In genomic region chr19:55650602-55651230, GRCh38 we compare ENCODE assay signal across 19 cellular contexts. TPM values are rescaled to one million over a fixed set of nuclear protein-coding genes. Genes with fewer than 3 reads are reported as not detected.
DNase-seq lines count a peak whose midpoint lies in the region; ATAC-seq, FAIRE-seq and TF ChIP-seq lines count a peak whose summit lies in the region.
"Had no signal": no experiment of that assay in that cellular context is flagged by ENCODE, and none has a peak within 500 bp of the region (broad histone marks: within the 10 kb centered on the region; RNA-seq: fewer than 3 reads in every experiment).

No MANE protein-coding gene starts in this region.

- 92% methylated on average over 13 of the region's 17 CpGs for WGBS in GM12878 (ENCODE audit: insufficient coverage, insufficient replicate concordance, low lambda C conversion rate, missing lambda C conversion rate)

- in situ Hi-C loops in GM12878 (cut with MboI) = loop anchor here (5.0 to 25.0 kb wide), 3 partner anchors 662 to 1513 kb away; partner anchors contain the start of genes CNOT3, LENG9 and ZSCAN5A

- ATAC-seq in CD8-positive, alpha-beta T cell = no peak
- no peak for ATAC-seq in GM12878
- ATAC-seq: gastroesophageal sphincter, left lobe of liver had no signal

- H3K27ac ChIP-seq in CD8-positive, alpha-beta T cell (ENCODE audit: low read depth, low read length) = no peak overlapping the region
- H3K27ac ChIP-seq in HEK293 (ENCODE audit: extremely low read depth, low read depth, low read length) (no peak overlapping the region), GM12878 (ENCODE audit: control insufficient read depth, insufficient read depth) (peak overlapping the region; percentile 46; the same call in 1 of the 2 replicates)
- H3K27ac ChIP-seq: KMS-11, SJSA1, skin epidermis had no signal

- no peak for DNase-seq in CD8-positive, alpha-beta T cell
- DNase-seq in GM12878 (ENCODE audit: low read depth, low spot score) (no peak), neural crest cell (ENCODE audit: low read depth, low spot score) (no peak), anterior cingulate cortex (lab: John Stamatoyannopoulos, UW) (no peak), D341Med (ENCODE audit: low spot score) (no peak), CD14-positive monocyte (ENCODE audit: low spot score) (no peak)
- DNase-seq: dermis blood vessel endothelial cell; DMS53; NCI-H1105; NCI-H526 treated with DMSO at 0.1 percent for 48 hours; OCI-M1; stimulated activated CD4-positive, alpha-beta T cell treated with anti-CD3 and anti-CD28 coated beads, Interleukin-4, amount 100 ng/mL, for 1 hour had no signal

- H3K27me3 Mint-ChIP-seq in CD8-positive, alpha-beta T cell (ENCODE audit: low read depth) = no peaks in the 10 kb centered on the region
- H3K27me3 Mint-ChIP-seq in neural crest cell (ENCODE audit: low read depth) (peaks cover 9% of the 10 kb centered on the region), CD14-positive monocyte (ENCODE audit: low read depth in 3 of 3) (peaks cover 8 to 11% (median 9%) of the 10 kb centered on the region in 3 donors)

- POLR2A ChIA-PET in CD8-positive, alpha-beta T cell (lab: Charles Lee) = no interaction called here
- POLR2A ChIA-PET in HEK293 (lab: Yijun Ruan, JAX) = no interaction called here
- POLR2A ChIA-PET in GM12878 (lab: Charles Lee) = interaction anchor here (1.0 kb wide), 1 partner anchor 9 kb away, joined by 3 read pairs; no protein-coding TSS in a partner anchor

- H3K79me2 ChIP-seq in GM12878 (ENCODE audit: control insufficient read depth, insufficient read depth, low read length) = peaks cover 35% of the 10 kb centered on the region

- intact Hi-C loops in CD8-positive, alpha-beta T cell (cut with DNase I, micrococcal nuclease) = loop anchor here (5.0 to 10.0 kb wide), 5 partner anchors 393 to 1448 kb away; partner anchors contain the start of genes ZSCAN5A (in 2 of the 2), PPP1R12C (in 1 of the 2), PPP6R1 (in 1 of the 2) and RPS9 (in 1 of the 2)
- intact Hi-C loops in GM12878 (cut with micrococcal nuclease; ENCODE audit: unreplicated experiment) (no loop called here), CD14-positive monocyte (cut with micrococcal nuclease) (loop anchor here in 1 of 2 donors (10.0 kb wide), 1 partner anchor 1456 kb away; the partner anchor contains the start of gene TSEN34)

- no peaks in the 10 kb centered on the region for H3K9me3 Mint-ChIP-seq in CD8-positive, alpha-beta T cell
- H3K9me3 Mint-ChIP-seq in neural crest cell = no peaks in the 10 kb centered on the region
- peaks cover 0 to 2% (median 0%) of the 10 kb centered on the region in 7 donors for H3K9me3 Mint-ChIP-seq in CD14-positive monocyte

- H2AFZ ChIP-seq in GM12878 (ENCODE audit: control insufficient read depth, low read depth, low read length) = no peak overlapping the region

- no peak for TF ChIP-seq POLR2A in GM12878 (IDR thresholded peaks at IDR 0.05; ENCODE audit: low read depth, low read length)

- H3K27me3 ChIP-seq in CD8-positive, alpha-beta T cell (ENCODE audit: insufficient read depth, low read length) = no peaks in the 10 kb centered on the region
- H3K27me3 ChIP-seq in GM12878 (replicated peaks in 1 of 2; ENCODE audit: control insufficient read depth in 2 of 2, insufficient read depth in 2 of 2, low read length in 1 of 2) = no peaks in the 10 kb centered on the region
- H3K27me3 ChIP-seq: gastroesophageal sphincter, SJSA1 had no signal

- no peaks in the 10 kb centered on the region for H3K9me3 ChIP-seq in CD8-positive, alpha-beta T cell (ENCODE audit: low read length)
- H3K9me3 ChIP-seq in HEK293 (ENCODE audit: control insufficient read depth, insufficient read depth, low read depth, low read length) (no peaks in the 10 kb centered on the region), GM12878 (replicated peaks; ENCODE audit: control insufficient read depth, insufficient read depth, low read length) (no peaks in the 10 kb centered on the region)
- H3K9me3 ChIP-seq: gastroesophageal sphincter, SJSA1 had no signal

- CTCF ChIA-PET in CD8-positive, alpha-beta T cell (lab: Charles Lee) = interaction anchor here (4.5 to 5.0 kb wide), 2 partner anchors 13 to 18 kb away, joined by 29 to 32 read pairs; no protein-coding TSS in a partner anchor
- CTCF ChIA-PET in HEK293 (lab: Yijun Ruan, JAX) = no interaction called here
- CTCF ChIA-PET in GM12878 (lab: Yijun Ruan, JAX) = interaction anchor here (1.0 to 4.8 kb wide), 2 partner anchors 13 to 18 kb away, joined by 10 to 28 read pairs; no protein-coding TSS in a partner anchor

- no peaks in the 10 kb centered on the region for H4K20me1 ChIP-seq in GM12878 (ENCODE audit: control insufficient read depth, insufficient read depth)

- FAIRE-seq in GM12878 (lab: Jason Lieb, UNC) = no peak
- FAIRE-seq: H1 had no signal

- no peak overlapping the region for H3K4me3 ChIP-seq in CD8-positive, alpha-beta T cell (ENCODE audit: low read depth, low read length)
- no peak overlapping the region for H3K4me3 ChIP-seq in HEK293 (ENCODE audit: low read depth, low read length)
- no peak overlapping the region; the same call in 1 of the 2 replicates for H3K4me3 ChIP-seq in GM12878
- H3K4me3 ChIP-seq: gastroesophageal sphincter, SJSA1, skin epidermis had no signal

- peaks cover 7% of the 10 kb centered on the region for H3K36me3 Mint-ChIP-seq in CD8-positive, alpha-beta T cell
- peaks cover 2% of the 10 kb centered on the region for H3K36me3 Mint-ChIP-seq in neural crest cell (ENCODE audit: low read depth)
- H3K36me3 Mint-ChIP-seq in CD14-positive monocyte = peaks cover under 1 to 19% of the 10 kb centered on the region in 2 donors

- no peaks in the 10 kb centered on the region for H3K36me3 ChIP-seq in CD8-positive, alpha-beta T cell (ENCODE audit: insufficient read depth, low read length)
- H3K36me3 ChIP-seq in HEK293 (ENCODE audit: control insufficient read depth in 2 of 2, insufficient read depth in 1 of 2, low read length in 2 of 2) (peaks cover 3 to 34% of the 10 kb centered on the region in 2 experiments; a peak in 2 of 3 replicates), GM12878 (ENCODE audit: control insufficient read depth in 2 of 2, insufficient read depth in 2 of 2, low read length in 1 of 2) (peaks cover 0 to 1% of the 10 kb centered on the region in 2 experiments; a peak in 2 of 4 replicates)

- TF ChIP-seq CTCF in CD8-positive, alpha-beta T cell (IDR thresholded peaks at IDR 0.05) = no peak
- TF ChIP-seq CTCF in HEK293 (tag by site-specific recombination; IDR thresholded peaks at IDR 0.05) (no peak), GM12878 (IDR thresholded peaks at IDR 0.05 in 2 of 3, conservative IDR thresholded peaks at IDR 0.05 in 1 of 3; ENCODE audit: control insufficient read depth in 2 of 3, extremely low read depth in 1 of 3, insufficient read depth in 1 of 3, low read depth in 3 of 3, low read length in 3 of 3) (no peak), neural crest cell (conservative IDR thresholded peaks at IDR 0.05) (no peak), CD14-positive monocyte (IDR thresholded peaks at IDR 0.05) (no peak)

- H3K4me3 Mint-ChIP-seq in CD8-positive, alpha-beta T cell = peak overlapping the region; percentile 46
- H3K4me3 Mint-ChIP-seq in neural crest cell (peak overlapping the region; percentile 83), CD14-positive monocyte (no peak overlapping the region)

- no TSS peak for BruUV-seq in GM12878 (replicated peaks; lab: Mats Ljungman, UMichigan)

- peak overlapping the region; percentile 95; the same call in 1 of the 2 replicates for H3K4me2 ChIP-seq in GM12878 (ENCODE audit: control insufficient read depth, insufficient read depth)
- H3K4me2 ChIP-seq: KMS-11 had no signal

- peak overlapping the region; percentile 22; the same call in 1 of the 2 replicates for H3K9ac ChIP-seq in GM12878 (ENCODE audit: control insufficient read depth, insufficient read depth, low read length)
- H3K9ac ChIP-seq: KMS-11 had no signal

- H3K27ac Mint-ChIP-seq in CD8-positive, alpha-beta T cell = no peak overlapping the region
- H3K27ac Mint-ChIP-seq in neural crest cell (ENCODE audit: unreplicated experiment) = no peak overlapping the region
- H3K27ac Mint-ChIP-seq in CD14-positive monocyte = no peak overlapping the region

- RAD21 ChIA-PET in GM12878 (lab: Charles Lee; ENCODE audit: unreplicated experiment) = interaction anchor here (1.0 to 4.4 kb wide), 2 partner anchors 13 to 18 kb away, joined by 3 to 36 read pairs; no protein-coding TSS in a partner anchor

- H3K4me1 ChIP-seq in CD8-positive, alpha-beta T cell (ENCODE audit: insufficient read depth, low read length) = peaks cover 23% of the 10 kb centered on the region
- H3K4me1 ChIP-seq in HEK293 (ENCODE audit: control insufficient read depth, insufficient read depth, low read length) (peaks cover 8% of the 10 kb centered on the region; the same call in 1 of the 2 replicates), GM12878 (ENCODE audit: control insufficient read depth, insufficient read depth, low read length) (peaks cover 14% of the 10 kb centered on the region)

- peaks cover 25% of the 10 kb centered on the region for H3K4me1 Mint-ChIP-seq in CD8-positive, alpha-beta T cell (ENCODE audit: low read depth)
- peaks cover 21% of the 10 kb centered on the region for H3K4me1 Mint-ChIP-seq in neural crest cell
- peaks cover 26% of the 10 kb centered on the region for H3K4me1 Mint-ChIP-seq in CD14-positive monocyte

- TF ChIP-seq RAD21 in GM12878 (IDR thresholded peaks at IDR 0.05; ENCODE audit: insufficient read depth, low read depth, low read length) = no peak

- SMC1A ChIA-PET in GM12878 (lab: Charles Lee; ENCODE audit: uncharacterized antibody, unreplicated experiment) = no interaction called here

- TF ChIP-seq EP300 in GM12878 (IDR thresholded peaks at IDR 0.05; ENCODE audit: borderline replicate concordance in 1 of 2, control insufficient read depth in 1 of 2, low read depth in 2 of 2, low read length in 2 of 2) = no peak

RNA-seq across cellular contexts. Expression of gene CCDC106, which starts 2.7 kb away (rescaled TPM):
- 1 to 10 TPM; 1.3 to 2.6 TPM for total RNA-seq in CD8-positive, alpha-beta T cell
- 8.3 and 8.6 TPM in 2 replicates for total RNA-seq in GM12878 (2013; cell fraction: nucleolus; rRNA removed)
- total RNA-seq in GM12878 (2014; rRNA removed) = 19.2 and 22.5 TPM in 2 replicates
- 11.9 and 12.7 TPM in 2 replicates for total RNA-seq in GM12878 (2014; rRNA removed; fragmentation: Illumina TruSeq; extraction: Trizol)
- 33.1 and 34.2 TPM in 2 replicates for total RNA-seq in GM12878 (2021)
- polyA plus RNA-seq in GM12878 (2011; ENCODE audit: low read depth) = 5.6 TPM
- polyA plus RNA-seq in GM12878 (2011; rRNA removed) = 7.8 and 16.4 TPM in 2 replicates
- 17.5 and 27.2 TPM in 2 replicates for polyA plus RNA-seq in GM12878 (2011; cell fraction: cytosol; rRNA removed)
- 38.1 and 48.1 TPM in 2 replicates for polyA plus RNA-seq in GM12878 (2011; cell fraction: nucleus; rRNA removed)
- polyA plus RNA-seq in GM12878 (2012) = 27.7 and 32.6 TPM in 2 replicates
- polyA plus RNA-seq in GM12878 (2014; fragmentation: Illumina TruSeq; extraction: Trizol) = 7.7 and 19.2 TPM in 2 replicates
- polyA plus RNA-seq in GM12878 (2014; fragmentation: Nextera tagmentation; extraction: Ambion mirVana) = under 1 TPM; 0.04 to 0.14 TPM
- 35.9 and 39.9 TPM in 2 replicates for polyA plus RNA-seq in GM12878 (2014; rRNA removed)
- polyA plus RNA-seq in GM12878 (2016; fragmentation: Nextera tagmentation; extraction: Ambion mirVana) = 10 to 100 TPM; 20.4 to 25.7 TPM
- polyA minus RNA-seq in GM12878 (2011; rRNA and poly(A)+ RNA removed) = 3.4 and 7.2 TPM in 2 replicates
- 5.5 and 7.0 TPM in 2 replicates for polyA minus RNA-seq in GM12878 (2011; cell fraction: cytosol; rRNA and poly(A)+ RNA removed)
- polyA minus RNA-seq in GM12878 (2011; cell fraction: nucleus; rRNA and poly(A)+ RNA removed) = 6.4 and 14.4 TPM in 2 replicates
- 18.7 and 18.9 TPM in 2 replicates for total RNA-seq in neural crest cell
- polyA plus RNA-seq in CD14-positive monocyte = 1 to 10 TPM in 1 of 2 donors, under 1 TPM in 1; 0.74 to 1.2 TPM

RNA-seq across cellular contexts. Expression of gene U2AF2, which starts 4.1 kb away (rescaled TPM):
- total RNA-seq in CD8-positive, alpha-beta T cell = 100 to 1,000 TPM; 197 to 201 TPM
- 46.0 and 50.9 TPM in 2 replicates for total RNA-seq in GM12878 (2013; cell fraction: nucleolus; rRNA removed)
- 204 and 228 TPM in 2 replicates for total RNA-seq in GM12878 (2014; rRNA removed)
- 112 and 121 TPM in 2 replicates for total RNA-seq in GM12878 (2014; rRNA removed; fragmentation: Illumina TruSeq; extraction: Trizol)
- total RNA-seq in GM12878 (2021) = 308 and 338 TPM in 2 replicates
- polyA plus RNA-seq in GM12878 (2011; ENCODE audit: low read depth) = 59.4 TPM
- polyA plus RNA-seq in GM12878 (2011; rRNA removed) = 54.9 and 140 TPM in 2 replicates
- 239 and 270 TPM in 2 replicates for polyA plus RNA-seq in GM12878 (2011; cell fraction: cytosol; rRNA removed)
- polyA plus RNA-seq in GM12878 (2011; cell fraction: nucleus; rRNA removed) = 425 and 604 TPM in 2 replicates
- polyA plus RNA-seq in GM12878 (2012) = 148 and 173 TPM in 2 replicates
- 50.9 and 141 TPM in 2 replicates for polyA plus RNA-seq in GM12878 (2014; fragmentation: Illumina TruSeq; extraction: Trizol)
- 1 to 10 TPM; 3.0 to 8.3 TPM for polyA plus RNA-seq in GM12878 (2014; fragmentation: Nextera tagmentation; extraction: Ambion mirVana)
- polyA plus RNA-seq in GM12878 (2014; rRNA removed) = 284 and 360 TPM in 2 replicates
- 10 to 100 TPM; 46.2 to 48.9 TPM for polyA plus RNA-seq in GM12878 (2016; fragmentation: Nextera tagmentation; extraction: Ambion mirVana)
- polyA minus RNA-seq in GM12878 (2011; rRNA and poly(A)+ RNA removed) = 61.6 and 111 TPM in 2 replicates
- polyA minus RNA-seq in GM12878 (2011; cell fraction: cytosol; rRNA and poly(A)+ RNA removed) = 60.9 and 65.2 TPM in 2 replicates
- polyA minus RNA-seq in GM12878 (2011; cell fraction: nucleus; rRNA and poly(A)+ RNA removed) = 63.1 and 102 TPM in 2 replicates
- total RNA-seq in neural crest cell = 342 and 365 TPM in 2 replicates
- 1 to 10 TPM; 5.3 to 5.4 TPM for polyA plus RNA-seq in CD14-positive monocyte

RNA-seq across cellular contexts. Expression of gene ZNF581, which starts 7.3 kb away (rescaled TPM):
- 10 to 100 TPM; 25.6 to 25.7 TPM for total RNA-seq in CD8-positive, alpha-beta T cell
- 5.3 and 7.2 TPM in 2 replicates for total RNA-seq in GM12878 (2013; cell fraction: nucleolus; rRNA removed)
- total RNA-seq in GM12878 (2014; rRNA removed) = 22.1 and 25.4 TPM in 2 replicates
- 14.0 and 14.1 TPM in 2 replicates for total RNA-seq in GM12878 (2014; rRNA removed; fragmentation: Illumina TruSeq; extraction: Trizol)
- 44.9 and 45.4 TPM in 2 replicates for total RNA-seq in GM12878 (2021)
- 31.2 TPM for polyA plus RNA-seq in GM12878 (2011; ENCODE audit: low read depth)
- 13.5 and 19.1 TPM in 2 replicates for polyA plus RNA-seq in GM12878 (2011; rRNA removed)
- polyA plus RNA-seq in GM12878 (2011; cell fraction: cytosol; rRNA removed) = 27.8 and 34.4 TPM in 2 replicates
- 21.8 and 24.9 TPM in 2 replicates for polyA plus RNA-seq in GM12878 (2011; cell fraction: nucleus; rRNA removed)
- 43.7 and 58.1 TPM in 2 replicates for polyA plus RNA-seq in GM12878 (2012)
- polyA plus RNA-seq in GM12878 (2014; fragmentation: Illumina TruSeq; extraction: Trizol) = 7.8 and 13.2 TPM in 2 replicates
- 10 to 100 TPM in 1 of 2 experiments, 1 to 10 TPM in 1; 4.7 to 18.1 TPM for polyA plus RNA-seq in GM12878 (2014; fragmentation: Nextera tagmentation; extraction: Ambion mirVana)
- 39.6 and 45.3 TPM in 2 replicates for polyA plus RNA-seq in GM12878 (2014; rRNA removed)
- 10 to 100 TPM; 29.1 to 37.0 TPM for polyA plus RNA-seq in GM12878 (2016; fragmentation: Nextera tagmentation; extraction: Ambion mirVana)
- 15.2 and 28.9 TPM in 2 replicates for polyA minus RNA-seq in GM12878 (2011; rRNA and poly(A)+ RNA removed)
- 11.5 and 15.8 TPM in 2 replicates for polyA minus RNA-seq in GM12878 (2011; cell fraction: cytosol; rRNA and poly(A)+ RNA removed)
- polyA minus RNA-seq in GM12878 (2011; cell fraction: nucleus; rRNA and poly(A)+ RNA removed) = 6.0 and 9.0 TPM in 2 replicates
- total RNA-seq in neural crest cell = 40.8 and 41.9 TPM in 2 replicates
- 10 to 100 TPM; 29.4 to 31.6 TPM for polyA plus RNA-seq in CD14-positive monocyte

RNA-seq across cellular contexts. Expression of gene ZNF580, which starts 9.9 kb away (rescaled TPM):
- 10 to 100 TPM; 30.1 to 32.0 TPM for total RNA-seq in CD8-positive, alpha-beta T cell
- total RNA-seq in GM12878 (2013; cell fraction: nucleolus; rRNA removed) = 16.2 and 23.0 TPM in 2 replicates
- total RNA-seq in GM12878 (2014; rRNA removed) (9.4 and 12.2 TPM in 2 replicates), GM12878 (2014; rRNA removed; fragmentation: Illumina TruSeq; extraction: Trizol) (4.7 and 5.7 TPM in 2 replicates), GM12878 (2021) (31.8 and 34.2 TPM in 2 replicates), neural crest cell (39.1 and 41.8 TPM in 2 replicates)
- 12.4 TPM for polyA plus RNA-seq in GM12878 (2011; ENCODE audit: low read depth)
- polyA plus RNA-seq in GM12878 (2011; rRNA removed) (5.5 and 7.9 TPM in 2 replicates), GM12878 (2014; fragmentation: Illumina TruSeq; extraction: Trizol) (5.3 and 7.4 TPM in 2 replicates), GM12878 (2014; fragmentation: Nextera tagmentation; extraction: Ambion mirVana) (1 to 10 TPM; 2.3 to 7.4 TPM), GM12878 (2014; rRNA removed) (27.1 and 30.2 TPM in 2 replicates), GM12878 (2016; fragmentation: Nextera tagmentation; extraction: Ambion mirVana) (10 to 100 TPM; 24.7 to 25.3 TPM), CD14-positive monocyte (10 to 100 TPM in 1 of 2 donors, 1 to 10 TPM in 1; 9.7 to 10.7 TPM)
- polyA plus RNA-seq in GM12878 (2011; cell fraction: cytosol; rRNA removed) = 9.7 and 13.8 TPM in 2 replicates
- 50.7 and 83.1 TPM in 2 replicates for polyA plus RNA-seq in GM12878 (2011; cell fraction: nucleus; rRNA removed)
- polyA plus RNA-seq in GM12878 (2012) = 33.1 and 35.3 TPM in 2 replicates
- 3.4 and 7.0 TPM in 2 replicates for polyA minus RNA-seq in GM12878 (2011; rRNA and poly(A)+ RNA removed)
- polyA minus RNA-seq in GM12878 (2011; cell fraction: cytosol; rRNA and poly(A)+ RNA removed) = 5.5 and 8.0 TPM in 2 replicates
- polyA minus RNA-seq in GM12878 (2011; cell fraction: nucleus; rRNA and poly(A)+ RNA removed) = 8.2 and 17.3 TPM in 2 replicates

RNA-seq across cellular contexts. Expression of gene EPN1, which starts 24.3 kb away (rescaled TPM):
- 10 to 100 TPM; 41.1 to 45.2 TPM for total RNA-seq in CD8-positive, alpha-beta T cell
- 21.7 and 25.6 TPM in 2 replicates for total RNA-seq in GM12878 (2013; cell fraction: nucleolus; rRNA removed)
- total RNA-seq in GM12878 (2014; rRNA removed) (7.7 and 12.0 TPM in 2 replicates), GM12878 (2014; rRNA removed; fragmentation: Illumina TruSeq; extraction: Trizol) (4.7 and 6.2 TPM in 2 replicates), GM12878 (2021) (79.8 and 88.5 TPM in 2 replicates), neural crest cell (129 and 130 TPM in 2 replicates)
- 7.1 TPM for polyA plus RNA-seq in GM12878 (2011; ENCODE audit: low read depth)
- polyA plus RNA-seq in GM12878 (2011; rRNA removed) (3.4 and 9.3 TPM in 2 replicates), GM12878 (2014; fragmentation: Illumina TruSeq; extraction: Trizol) (2.0 and 6.8 TPM in 2 replicates), GM12878 (2014; fragmentation: Nextera tagmentation; extraction: Ambion mirVana) (under 1 TPM; 0.11 to 0.16 TPM), GM12878 (2014; rRNA removed) (36.9 and 47.0 TPM in 2 replicates), GM12878 (2016; fragmentation: Nextera tagmentation; extraction: Ambion mirVana) (10 to 100 TPM; 21.8 to 22.1 TPM), CD14-positive monocyte (10 to 100 TPM; 18.7 to 19.2 TPM)
- polyA plus RNA-seq in GM12878 (2011; cell fraction: cytosol; rRNA removed) = 18.3 and 23.2 TPM in 2 replicates
- polyA plus RNA-seq in GM12878 (2011; cell fraction: nucleus; rRNA removed) = 35.8 and 58.4 TPM in 2 replicates
- 28.6 and 36.3 TPM in 2 replicates for polyA plus RNA-seq in GM12878 (2012)
- 19.7 and 22.3 TPM in 2 replicates for polyA minus RNA-seq in GM12878 (2011; rRNA and poly(A)+ RNA removed)
- polyA minus RNA-seq in GM12878 (2011; cell fraction: cytosol; rRNA and poly(A)+ RNA removed) = 18.9 and 25.0 TPM in 2 replicates
- polyA minus RNA-seq in GM12878 (2011; cell fraction: nucleus; rRNA and poly(A)+ RNA removed) = 9.1 and 13.6 TPM in 2 replicates

Comparison
In these comparisons a context has a peak if more than half of its experiments do, and no peak if none do; other contexts are left out.
1. H3K4me3 Mint-ChIP-seq: peak in CD8-positive, alpha-beta T cell (single experiment) and neural crest cell (single experiment); none in CD14-positive monocyte (0 of 2).